In the genomic region with DNA sequence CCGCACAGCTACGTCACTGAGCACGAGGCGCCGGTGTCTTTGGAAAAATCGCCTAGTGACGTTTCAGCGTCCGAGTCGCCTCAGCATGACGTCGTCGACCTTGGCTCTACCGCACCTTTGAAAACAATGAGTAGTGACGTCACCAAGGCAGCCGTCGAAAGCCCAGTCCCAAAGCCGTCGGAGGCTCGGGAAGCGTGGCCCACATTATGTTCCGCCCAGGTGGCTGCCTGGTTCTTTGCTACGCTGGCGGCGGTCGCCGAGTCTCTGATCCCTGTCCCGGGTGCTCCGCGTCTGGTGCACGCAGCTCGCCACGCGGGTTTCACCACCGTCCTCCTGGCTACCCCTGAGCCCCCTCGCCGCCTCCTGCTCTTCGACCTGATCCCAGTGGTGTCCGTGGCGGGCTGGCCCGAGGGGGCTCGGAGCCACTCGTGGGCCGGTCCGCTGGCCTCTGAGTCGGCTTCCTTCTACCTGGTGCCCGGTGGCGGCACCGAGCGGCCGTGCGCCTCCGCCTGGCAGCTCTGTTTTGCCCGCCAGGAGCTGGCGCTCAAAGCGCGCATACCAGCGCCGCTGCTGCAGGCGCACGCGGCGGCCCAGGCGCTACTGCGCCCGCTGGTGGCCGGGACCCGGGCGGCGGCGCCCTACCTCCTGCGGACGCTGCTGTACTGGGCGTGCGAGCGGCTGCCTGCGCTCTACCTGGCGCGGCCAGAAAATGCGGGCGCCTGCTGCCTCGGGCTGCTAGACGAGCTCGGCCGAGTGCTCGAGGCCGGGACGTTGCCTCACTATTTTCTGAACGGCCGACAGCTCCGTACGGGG, we compare ENCODE assay signal across 8 cellular contexts. TPM values are rescaled to one million over a fixed set of nuclear protein-coding genes. Genes with fewer than 3 reads are reported as not detected.
A peak's percentile ranks its signal among the peaks of the same experiment; 100 is the strongest.
DNase-seq lines count a peak whose midpoint lies in the region; ATAC-seq and TF ChIP-seq lines count a peak whose summit lies in the region.

No MANE protein-coding gene starts in this region.

- DNase-seq in AG08396 (ENCODE audit: low spot score): peak; percentile 89
- peak; percentile 86 for DNase-seq in GM20000 (ENCODE audit: low spot score)
- DNase-seq in NCI-H345 treated with DMSO at 0.1 percent for 48 hours (lab: John Stamatoyannopoulos, UW; ENCODE audit: unreplicated experiment): peak; percentile 59
- DNase-seq in activated CD4-positive, alpha-beta T cell treated with anti-CD3 and anti-CD28 coated beads for 4 hours: peak; percentile 74 to 78
- DNase-seq in colonic mucosa: peak; percentile 80
- peak; percentile 53 to 65 for DNase-seq in stimulated activated CD4-positive, alpha-beta T cell treated with anti-CD3 and anti-CD28 coated beads, Interleukin-1b, Interleukin-23, amount 100 ng/mL, for 1 hour (ENCODE audit: low read depth in 2 of 2)

- H3K9ac ChIP-seq in colonic mucosa (ENCODE audit: low read depth in 2 of 2, low read length in 2 of 2): peak overlapping the region; percentile 0 to 94

- no peaks in the 10 kb centered on the region for H3K9me3 ChIP-seq in colonic mucosa

- ATAC-seq in HG03139 (IDR thresholded peaks at IDR 0.05; ENCODE audit: unreplicated experiment): no peak

- H3K27ac ChIP-seq in colonic mucosa (peak overlapping the region; percentile 91), layer of hippocampus (ENCODE audit: low read depth, low read length) (peak overlapping the region; percentile 57)

- H3K4me1 ChIP-seq in colonic mucosa: peaks cover 18% of the 10 kb centered on the region

- intact Hi-C loops in colonic mucosa (cut with DNase I): loop anchor here (2.0 to 10.0 kb wide), 3 partner anchors 48 to 148 kb away; a partner anchor contains a TSS

- H3K27me3 ChIP-seq in colonic mucosa (peaks cover 38% of the 10 kb centered on the region), layer of hippocampus (ENCODE audit: control insufficient read depth, insufficient read depth, low read length) (peaks cover 16% of the 10 kb centered on the region)

- H3K4me3 ChIP-seq in colonic mucosa: peak overlapping the region; percentile 69

- TF ChIP-seq CTCF in GM20000 (IDR thresholded peaks at IDR 0.05; ENCODE audit: extremely low read depth, missing control alignments): peak; percentile 84
- TF ChIP-seq CTCF in colonic mucosa (IDR thresholded peaks at IDR 0.05): peak; percentile 73

- no peaks in the 10 kb centered on the region for H3K36me3 ChIP-seq in colonic mucosa

RNA-seq across cellular contexts. Expression of a gene that starts 1.5 kb away (rescaled TPM):
- total RNA-seq in colonic mucosa: 10 to 100 TPM; 20.4 to 20.6 TPM

RNA-seq across cellular contexts. Expression of a gene that starts 2.5 kb away (rescaled TPM):
- 1 to 10 TPM; 1.2 to 1.6 TPM for total RNA-seq in colonic mucosa

RNA-seq across cellular contexts. Expression of a gene that starts 8.1 kb away (rescaled TPM):
- total RNA-seq in colonic mucosa: 1 to 10 TPM; 4.3 to 6.1 TPM

RNA-seq across cellular contexts. Expression of a gene that starts 8.1 kb away (rescaled TPM):
- total RNA-seq in colonic mucosa: not detected

RNA-seq across cellular contexts. Expression of a gene that starts 11.3 kb away (rescaled TPM):
- not detected for total RNA-seq in colonic mucosa
